In genomic region chr10:132058793-132059759, GRCh38 we compare ENCODE assay signal across 18 cellular contexts. TPM values are rescaled to one million over a fixed set of nuclear protein-coding genes. Genes with fewer than 3 reads are reported as not detected.
"Had no signal": no experiment of that assay in that cellular context is flagged by ENCODE, and none has a peak within 500 bp of the region (broad histone marks: within the 10 kb centered on the region; RNA-seq: fewer than 3 reads in every experiment).

No MANE protein-coding gene starts in this region.

- DNase-seq: activated B cell treated with CpG ODN at 0.5 μM for 24 hours; activated CD4-positive, alpha-beta memory T cell treated with anti-CD3 and anti-CD28 coated beads, Interleukin-2, amount 10 ng/mL, durations not matched to agents 7 days and 5 days; activated CD4-positive, alpha-beta T cell treated with anti-CD3 and anti-CD28 coated beads for 4 hours; activated CD8-positive, alpha-beta memory T cell treated with anti-CD3 and anti-CD28 coated beads, Interleukin-2, amount 10 ng/mL, durations not matched to agents 7 days and 5 days; activated naive CD4-positive, alpha-beta T cell treated with anti-CD3 and anti-CD28 coated beads, Interleukin-2, amount 10 ng/mL, durations not matched to agents 7 days and 5 days; endodermal cell; foreskin fibroblast; mammary epithelial cell; stimulated activated CD4-positive, alpha-beta T cell treated with anti-CD3 and anti-CD28 coated beads, Interleukin-4, amount 100 ng/mL, for 24 hours; SW 1271; thyroid gland had no signal

- H3K4me3 ChIP-seq: ascending aorta, smooth muscle cell, thyroid gland had no signal

- H3K27ac Mint-ChIP-seq: activated B cell treated with CpG ODN at 0.5 μM for 24 hours; activated CD4-positive, alpha-beta memory T cell treated with anti-CD3 and anti-CD28 coated beads, Interleukin-2, amount 10 ng/mL, durations not matched to agents 7 days and 5 days; activated CD8-positive, alpha-beta memory T cell treated with anti-CD3 and anti-CD28 coated beads, Interleukin-2, amount 10 ng/mL, durations not matched to agents 7 days and 5 days; activated naive CD4-positive, alpha-beta T cell treated with anti-CD3 and anti-CD28 coated beads, Interleukin-2, amount 10 ng/mL, durations not matched to agents 7 days and 5 days; activated T-helper 2 cell treated with anti-CD3 and anti-CD28 coated beads, Interferon-gamma antibody, Interleukin-2, Interleukin-4, amounts not matched to agents 10 μg/mL and 5 μg/mL and 100 μg/mL, durations not matched to agents 14 hours and 24 hours and 36 hours; endodermal cell; progenitor cell of endocrine pancreas; stimulated activated effector memory CD8-positive, alpha-beta T cell treated with anti-CD3 and anti-CD28 coated beads, Interleukin-12 subunit alpha, Interleukin-12 subunit beta, amount 100 ng/mL, for 72 hours had no signal

- H3K36me3 ChIP-seq: ascending aorta, thyroid gland had no signal

- H3K4me3 Mint-ChIP-seq: activated B cell treated with CpG ODN at 0.5 μM for 24 hours; activated CD4-positive, alpha-beta memory T cell treated with anti-CD3 and anti-CD28 coated beads, Interleukin-2, amount 10 ng/mL, durations not matched to agents 7 days and 5 days; activated CD8-positive, alpha-beta memory T cell treated with anti-CD3 and anti-CD28 coated beads, Interleukin-2, amount 10 ng/mL, durations not matched to agents 7 days and 5 days; activated naive CD4-positive, alpha-beta T cell treated with anti-CD3 and anti-CD28 coated beads, Interleukin-2, amount 10 ng/mL, durations not matched to agents 7 days and 5 days; endodermal cell; stimulated activated effector memory CD8-positive, alpha-beta T cell treated with anti-CD3 and anti-CD28 coated beads, Interleukin-12 subunit alpha, Interleukin-12 subunit beta, amount 100 ng/mL, for 72 hours had no signal

- H3K9me3 ChIP-seq: ascending aorta, thyroid gland had no signal

- H3K36me3 Mint-ChIP-seq: activated CD8-positive, alpha-beta memory T cell treated with anti-CD3 and anti-CD28 coated beads, Interleukin-2, amount 10 ng/mL, durations not matched to agents 7 days and 5 days; activated naive CD4-positive, alpha-beta T cell treated with anti-CD3 and anti-CD28 coated beads, Interleukin-2, amount 10 ng/mL, durations not matched to agents 7 days and 5 days; stimulated activated effector memory CD8-positive, alpha-beta T cell treated with anti-CD3 and anti-CD28 coated beads, Interleukin-12 subunit alpha, Interleukin-12 subunit beta, amount 100 ng/mL, for 72 hours had no signal

- H3K4me1 Mint-ChIP-seq: activated B cell treated with CpG ODN at 0.5 μM for 24 hours; activated CD4-positive, alpha-beta memory T cell treated with anti-CD3 and anti-CD28 coated beads, Interleukin-2, amount 10 ng/mL, durations not matched to agents 7 days and 5 days; activated naive CD4-positive, alpha-beta T cell treated with anti-CD3 and anti-CD28 coated beads, Interleukin-2, amount 10 ng/mL, durations not matched to agents 7 days and 5 days; endodermal cell; stimulated activated effector memory CD8-positive, alpha-beta T cell treated with anti-CD3 and anti-CD28 coated beads, Interleukin-12 subunit alpha, Interleukin-12 subunit beta, amount 100 ng/mL, for 72 hours had no signal

- H3K27me3 Mint-ChIP-seq: activated CD4-positive, alpha-beta memory T cell treated with anti-CD3 and anti-CD28 coated beads, Interleukin-2, amount 10 ng/mL, durations not matched to agents 7 days and 5 days had no signal

- H3K4me1 ChIP-seq: ascending aorta, thyroid gland had no signal

- ATAC-seq: left lobe of liver had no signal

- H3K27me3 ChIP-seq: ascending aorta, thyroid gland had no signal

- H3K27ac ChIP-seq: ascending aorta, epithelial cell of prostate, thyroid gland had no signal

RNA-seq across cellular contexts. Expression of gene JAKMIP3, which starts 6.7 kb away (rescaled TPM):
- total RNA-seq: ascending aorta, smooth muscle cell had no signal
